In genomic region chr10:87590705-87591588, GRCh38 we compare ENCODE assay signal across 24 cellular contexts.
DNase-seq lines count a peak whose midpoint lies in the region; FAIRE-seq and TF ChIP-seq lines count a peak whose summit lies in the region.
"Had no signal": no experiment of that assay in that cellular context is flagged by ENCODE, and none has a peak within 500 bp of the region (broad histone marks: within the 10 kb centered on the region; RNA-seq: fewer than 3 reads in every experiment).

No MANE protein-coding gene starts in this region.

- H3K4me3 Mint-ChIP-seq in HFFc6 = no peak overlapping the region
- H3K4me3 Mint-ChIP-seq: activated naive CD4-positive, alpha-beta T cell treated with anti-CD3 and anti-CD28 coated beads, Interleukin-2, amount 10 ng/mL, durations not matched to agents 7 days and 5 days; GM23338; nephron progenitor cell had no signal

- POLR2A ChIA-PET in HEK293 (lab: Yijun Ruan, JAX) = no interaction called here

- peaks cover 17% of the 10 kb centered on the region for H3K4me1 Mint-ChIP-seq in HFFc6 (ENCODE audit: low read depth)
- H3K4me1 Mint-ChIP-seq: activated naive CD4-positive, alpha-beta T cell treated with anti-CD3 and anti-CD28 coated beads, Interleukin-2, amount 10 ng/mL, durations not matched to agents 7 days and 5 days; GM23338 had no signal

- H3K4me3 ChIP-seq in HEK293 (ENCODE audit: low read depth, low read length) (no peak overlapping the region), mammary epithelial cell (replicated peaks in 1 of 3; ENCODE audit: insufficient read depth in 1 of 3, low read depth in 2 of 3, low read length in 3 of 3) (no peak overlapping the region), kidney (ENCODE audit: low read length in 2 of 2) (no peak overlapping the region), small intestine (ENCODE audit: low read depth in 1 of 2, low read length in 2 of 2) (no peak overlapping the region)
- H3K4me3 ChIP-seq: GM23338 had no signal

- DNase-seq in mammary epithelial cell (peak; percentile 3), kidney (no peak), small intestine (peak; percentile 78), H4 (ENCODE audit: low spot score) (no peak), GOT3 (lab: John Stamatoyannopoulos, UW) (no peak), HFFc6 (no peak)
- DNase-seq: activated CD4-positive, alpha-beta T cell treated with anti-CD3 and anti-CD28 coated beads, Interleukin-2, amount 50 U/mL, for 48 hours; activated CD8-positive, alpha-beta memory T cell treated with anti-CD3 and anti-CD28 coated beads, Interleukin-2, amount 50 U/mL, for 48 hours; activated naive CD4-positive, alpha-beta T cell treated with anti-CD3 and anti-CD28 coated beads, Interleukin-2, amount 10 ng/mL, durations not matched to agents 7 days and 5 days; amniotic stem cell; effector CD8-positive, alpha-beta T cell; foreskin melanocyte; KG1; NCI-H1436 treated with DMSO at 0.1 percent for 48 hours; NCI-H2107; NCI-H774; nephron progenitor cell; T-helper 1 cell; trophoblast cell had no signal

- dilution Hi-C loops in mammary epithelial cell (cut with HindIII; ENCODE audit: low sequenced_read_pairs) = no loop called here

- no TSS peak for BruUV-seq in mammary epithelial cell (replicated peaks; lab: Mats Ljungman, UMichigan)

- H3K27ac ChIP-seq in HEK293 (ENCODE audit: extremely low read depth, low read depth, low read length) (no peak overlapping the region), mammary epithelial cell (ENCODE audit: insufficient read depth, low read depth, low read length) (no peak overlapping the region), kidney (ENCODE audit: low read depth in 2 of 2, low read length in 2 of 2) (peak overlapping the region in 1 of 2 donors; percentile 42), small intestine (ENCODE audit: low read depth in 1 of 2, low read length in 1 of 2) (no peak overlapping the region)
- H3K27ac ChIP-seq: C4-2B, RWPE1 had no signal

- in situ Hi-C loops in mammary epithelial cell (cut with MboI; ENCODE audit: low sequenced_read_pairs in 2 of 2) = no loop called here

- H3K9me3 Mint-ChIP-seq in HFFc6 = no peaks in the 10 kb centered on the region
- H3K9me3 Mint-ChIP-seq: activated naive CD4-positive, alpha-beta T cell treated with anti-CD3 and anti-CD28 coated beads, Interleukin-2, amount 10 ng/mL, durations not matched to agents 7 days and 5 days; GM23338; nephron progenitor cell had no signal

- peaks cover 5% of the 10 kb centered on the region for H3K27me3 Mint-ChIP-seq in HFFc6 (ENCODE audit: insufficient read depth)

- FAIRE-seq in kidney (lab: Jason Lieb, UNC) (peak; percentile 29), small intestine (lab: Jason Lieb, UNC) (no peak)
- FAIRE-seq: colon had no signal

- no peak overlapping the region for H2AFZ ChIP-seq in mammary epithelial cell (ENCODE audit: low read depth, low read length)
- H2AFZ ChIP-seq: GM23338 had no signal

- intact Hi-C loops in mammary epithelial cell (cut with micrococcal nuclease) (no loop called here), kidney (cut with DNase I) (no loop called here)

- no peaks in the 10 kb centered on the region for H3K36me3 Mint-ChIP-seq in HFFc6 (ENCODE audit: low read depth)
- H3K36me3 Mint-ChIP-seq: activated naive CD4-positive, alpha-beta T cell treated with anti-CD3 and anti-CD28 coated beads, Interleukin-2, amount 10 ng/mL, durations not matched to agents 7 days and 5 days had no signal

- H4K20me1 ChIP-seq in mammary epithelial cell (ENCODE audit: insufficient read depth, low read length) = no peaks in the 10 kb centered on the region

- H3K9me3 ChIP-seq in HEK293 (ENCODE audit: control insufficient read depth, insufficient read depth, low read depth, low read length) (no peaks in the 10 kb centered on the region), mammary epithelial cell (replicated peaks; ENCODE audit: insufficient read depth, low read length) (no peaks in the 10 kb centered on the region), kidney (ENCODE audit: control insufficient read depth in 1 of 2, low read length in 2 of 2) (no peaks in the 10 kb centered on the region), small intestine (ENCODE audit: control insufficient read depth, low read depth) (no peaks in the 10 kb centered on the region)

- H3K79me2 ChIP-seq in mammary epithelial cell (ENCODE audit: insufficient read depth, low read length) = no peaks in the 10 kb centered on the region

- 86% methylated on average over 2 of the region's 2 CpGs for WGBS in mammary epithelial cell (ENCODE audit: low coverage, missing lambda C conversion rate)
- 79 to 95% (median 87%) methylated on average over 2 of the region's 2 CpGs for WGBS in small intestine, 3 donors

- CTCF ChIA-PET in HEK293 (lab: Yijun Ruan, JAX) = no interaction called here
- CTCF ChIA-PET in mammary epithelial cell (lab: Charles Lee; ENCODE audit: low non-redundant PET) = no interaction called here

- TF ChIP-seq CTCF in HEK293 (tag by site-specific recombination; IDR thresholded peaks at IDR 0.05) (no peak), mammary epithelial cell (conservative IDR thresholded peaks at IDR 0.05 in 1 of 2, IDR thresholded peaks at IDR 0.05 in 1 of 2; ENCODE audit: extremely low read depth in 1 of 2, insufficient read depth in 1 of 2, low read depth in 1 of 2, low read length in 2 of 2) (no peak), kidney (IDR thresholded peaks at IDR 0.05; ENCODE audit: borderline replicate concordance, extremely low read depth, insufficient read depth) (no peak), HFFc6 (IDR thresholded peaks at IDR 0.05) (no peak)

- no peak overlapping the region for H3K9ac ChIP-seq in mammary epithelial cell (ENCODE audit: insufficient read depth, low read length)
- no peak overlapping the region for H3K9ac ChIP-seq in kidney (ENCODE audit: low read length in 2 of 2)

- no peak overlapping the region for H3K4me2 ChIP-seq in mammary epithelial cell (ENCODE audit: insufficient read depth, low read depth, low read length)
- H3K4me2 ChIP-seq: GM23338 had no signal

- H3K4me1 ChIP-seq in HEK293 (ENCODE audit: control insufficient read depth, insufficient read depth, low read length) = peaks cover 14% of the 10 kb centered on the region
- peaks cover 19% of the 10 kb centered on the region for H3K4me1 ChIP-seq in mammary epithelial cell (ENCODE audit: insufficient read depth, low read length)
- H3K4me1 ChIP-seq in kidney (ENCODE audit: control insufficient read depth in 1 of 2, insufficient read depth in 1 of 2, low read depth in 1 of 2, low read length in 2 of 2) = peaks cover 3 to 16% of the 10 kb centered on the region in 2 donors
- H3K4me1 ChIP-seq in small intestine (ENCODE audit: control insufficient read depth in 2 of 2, insufficient read depth in 1 of 2, low read depth in 1 of 2, low read length in 1 of 2) = peaks cover 6 to 9% of the 10 kb centered on the region in 2 donors

- no peaks in the 10 kb centered on the region for H3K36me3 ChIP-seq in HEK293 (ENCODE audit: control insufficient read depth in 2 of 2, insufficient read depth in 1 of 2, low read length in 2 of 2)
- no peaks in the 10 kb centered on the region for H3K36me3 ChIP-seq in mammary epithelial cell (ENCODE audit: insufficient read depth, low read length)
- H3K36me3 ChIP-seq in kidney (ENCODE audit: control insufficient read depth in 1 of 2, insufficient read depth in 2 of 2, low read length in 2 of 2) = no peaks in the 10 kb centered on the region
- H3K36me3 ChIP-seq in small intestine (ENCODE audit: control insufficient read depth in 2 of 2, insufficient read depth in 2 of 2, low read length in 2 of 2) = no peaks in the 10 kb centered on the region

- no peak overlapping the region for H3K27ac Mint-ChIP-seq in HFFc6
- H3K27ac Mint-ChIP-seq: activated naive CD4-positive, alpha-beta T cell treated with anti-CD3 and anti-CD28 coated beads, Interleukin-2, amount 10 ng/mL, durations not matched to agents 7 days and 5 days; GM23338; nephron progenitor cell had no signal

- H3K27me3 ChIP-seq in mammary epithelial cell (ENCODE audit: insufficient read depth, low read length) (no peaks in the 10 kb centered on the region), small intestine (ENCODE audit: control insufficient read depth in 2 of 2, insufficient read depth in 2 of 2, low read length in 2 of 2) (no peaks in the 10 kb centered on the region)

TF ChIP-seq in HEK293, 187 proteins besides CTCF, POLR2A, EP300 and RAD21:
- TF ChIP-seq ZNF146 (tag by site-specific recombination; IDR thresholded peaks at IDR 0.05) (peak; percentile 98), ZNF560 (tag by site-specific recombination; IDR thresholded peaks at IDR 0.05; ENCODE audit: borderline replicate concordance) (no peak), HOXA7 (CRISPR knock-in tag; IDR thresholded peaks at IDR 0.05; ENCODE audit: borderline replicate concordance) (no peak), ZNF140 (tag by site-specific recombination; IDR thresholded peaks at IDR 0.05) (no peak), GLI4 (tag by site-specific recombination; IDR thresholded peaks at IDR 0.05) (no peak), ZNF580 (tag by site-specific recombination; IDR thresholded peaks at IDR 0.05) (peak; percentile 67; the same call in 1 of the 2 replicates)

Comparison
In these comparisons a context has a peak if more than half of its experiments do, and no peak if none do; other contexts are left out.
1. DNase-seq: peak in mammary epithelial cell (single experiment) and small intestine (single experiment); none in kidney (single experiment), H4 (single experiment), GOT3 (single experiment) and HFFc6 (single experiment).